10 cellular contexts compared by ENCODE assay signal in the genomic region with DNA sequence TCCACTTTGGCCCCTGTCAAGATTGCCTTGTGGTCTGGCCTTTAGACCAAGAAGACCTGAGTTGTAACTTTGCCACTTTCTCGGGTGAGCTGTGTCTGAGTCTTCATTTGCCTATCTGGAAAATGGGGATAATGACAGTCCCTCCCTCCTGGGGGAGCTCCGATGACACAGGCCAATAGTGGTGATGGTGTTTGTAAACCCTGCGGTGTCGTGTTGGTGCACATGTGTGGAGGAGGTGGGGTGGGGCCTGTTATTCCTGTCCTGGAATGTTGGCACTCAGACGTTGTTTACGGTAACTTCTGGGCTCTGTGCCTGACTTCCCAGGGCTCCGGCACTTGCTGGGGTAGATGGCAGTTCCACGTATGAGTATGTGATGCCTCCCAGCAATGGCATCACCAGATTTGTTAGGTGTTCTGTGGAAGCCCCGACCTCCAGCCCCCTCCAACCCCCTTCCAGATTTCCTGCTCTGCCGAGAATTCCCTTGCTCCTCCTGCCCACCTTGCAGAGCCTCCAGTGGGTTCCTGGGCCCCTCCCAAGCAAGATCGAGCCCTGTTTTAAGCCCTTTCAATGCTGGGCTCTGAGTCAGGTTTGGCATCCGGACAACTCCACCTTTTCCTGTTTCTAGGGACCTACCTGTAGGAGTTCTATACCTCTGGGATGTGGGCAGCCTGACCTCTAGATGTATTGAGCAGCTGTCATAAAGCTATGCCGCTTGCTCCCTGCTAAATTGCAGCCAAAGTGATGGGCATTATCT. TPM values are rescaled to one million over a fixed set of nuclear protein-coding genes. Genes with fewer than 3 reads are reported as not detected.
DNase-seq lines count a peak whose midpoint lies in the region; ATAC-seq, FAIRE-seq and TF ChIP-seq lines count a peak whose summit lies in the region.
"Had no signal": no experiment of that assay in that cellular context is flagged by ENCODE, and none has a peak within 500 bp of the region (broad histone marks: within the 10 kb centered on the region; RNA-seq: fewer than 3 reads in every experiment).

No MANE protein-coding gene starts in this region.

- DNase-seq in AG08396 (ENCODE audit: low spot score) (peak; percentile 92), RCC 7860 (ENCODE audit: low spot score) (peak; percentile 14), fibroblast of mammary gland (ENCODE audit: low read depth) (peak; percentile 95), non-pigmented ciliary epithelial cell (ENCODE audit: low read depth) (peak; percentile 67), OCI-M2 (lab: John Stamatoyannopoulos, UW; ENCODE audit: unreplicated experiment) (no peak), GM12892 (ENCODE audit: insufficient read length) (no peak), DMS79 (lab: John Stamatoyannopoulos, UW) (no peak)
- DNase-seq: activated CD4-positive, alpha-beta T cell treated with anti-CD3 and anti-CD28 coated beads for 4 hours; effector CD8-positive, alpha-beta T cell had no signal

- no peak for TF ChIP-seq CTCF in fibroblast of mammary gland (conservative IDR thresholded peaks at IDR 0.05; ENCODE audit: control insufficient read depth, insufficient read depth, low read depth, low read length)

- ATAC-seq in GM19395 (IDR thresholded peaks at IDR 0.05; ENCODE audit: unreplicated experiment), result no peak

- H3K4me3 ChIP-seq in fibroblast of mammary gland (ENCODE audit: control insufficient read depth, low read depth, low read length), result no peak overlapping the region

- TF ChIP-seq POLR2A in GM12892 (IDR thresholded peaks at IDR 0.05; ENCODE audit: low read depth, low read length), result no peak

- FAIRE-seq in RCC 7860 (lab: Jason Lieb, UNC) (no peak), GM12892 (lab: Jason Lieb, UNC) (no peak)

RNA-seq across cellular contexts. Expression of a gene that starts 31.4 kb away (rescaled TPM):
- not detected for polyA plus RNA-seq in GM12892 (2012; ENCODE audit: missing spikeins)

Comparison
In these comparisons a context has a peak if more than half of its experiments do, and no peak if none do; other contexts are left out.
1. DNase-seq: peak in AG08396 (single experiment), RCC 7860 (single experiment), fibroblast of mammary gland (single experiment) and non-pigmented ciliary epithelial cell (single experiment); none in OCI-M2 (single experiment), GM12892 (single experiment) and DMS79 (single experiment).